ENCODE assay signal across 8 cellular contexts in genomic region chr7:114931656-114932011, GRCh38. TPM values are rescaled to one million over a fixed set of nuclear protein-coding genes. Genes with fewer than 3 reads are reported as not detected.
A peak's percentile ranks its signal among the peaks of the same experiment; 100 is the strongest.
DNase-seq lines count a peak whose midpoint lies in the region; ATAC-seq, FAIRE-seq and TF ChIP-seq lines count a peak whose summit lies in the region.

No MANE protein-coding gene starts in this region.

- ATAC-seq in GM19468 (IDR thresholded peaks at IDR 0.05; ENCODE audit: extremely low read depth, unreplicated experiment): peak; percentile 84
- peak; percentile 71 for ATAC-seq in HG03442 (IDR thresholded peaks at IDR 0.05; ENCODE audit: unreplicated experiment)
- ATAC-seq in K562: no peak
- no peak for ATAC-seq in aorta (ENCODE audit: low FRiP score)

- no peak for TF ChIP-seq EP300 in K562 (IDR thresholded peaks at IDR 0.05; ENCODE audit: low read length)

- TF ChIP-seq POLR2A in K562 (conservative IDR thresholded peaks at IDR 0.05): no peak

- H3K4me3 ChIP-seq in K562: no peak overlapping the region
- no peak overlapping the region for H3K4me3 ChIP-seq in aorta (ENCODE audit: low read length in 2 of 2)
- no peak overlapping the region for H3K4me3 ChIP-seq in hepatocyte

- H3K79me2 ChIP-seq in K562 (ENCODE audit: control insufficient read depth, insufficient read depth, low read length): no peaks in the 10 kb centered on the region
- peaks cover 46% of the 10 kb centered on the region for H3K79me2 ChIP-seq in hepatocyte

- in situ Hi-C loops in K562 (cut with MboI): no loop called here

- no peak overlapping the region for H3K27ac Mint-ChIP-seq in Calu3 (ENCODE audit: unreplicated experiment)

- H3K9me3 ChIP-seq in K562 (replicated peaks; ENCODE audit: control insufficient read depth, insufficient read depth, low read depth, low read length) (no peaks in the 10 kb centered on the region; the same call in 1 of the 2 replicates), aorta (ENCODE audit: control insufficient read depth, low read length) (no peaks in the 10 kb centered on the region), hepatocyte (ENCODE audit: low read depth) (no peaks in the 10 kb centered on the region)

- no peak for TF ChIP-seq RAD21 in K562 (CRISPR knock-in tag; conservative IDR thresholded peaks at IDR 0.05 in 1 of 2, IDR thresholded peaks at IDR 0.05 in 1 of 2)

- no peak overlapping the region for H2AFZ ChIP-seq in K562 (ENCODE audit: low read depth, low read length)
- no peak overlapping the region for H2AFZ ChIP-seq in hepatocyte

- no peaks in the 10 kb centered on the region for H3K4me1 ChIP-seq in K562 (replicated peaks in 1 of 2; ENCODE audit: control insufficient read depth in 2 of 2, insufficient read depth in 2 of 2, low read length in 2 of 2)
- peaks cover 4 to 6% of the 10 kb centered on the region in 2 donors for H3K4me1 ChIP-seq in aorta (ENCODE audit: control insufficient read depth in 1 of 2, insufficient read depth in 2 of 2, low read length in 2 of 2)
- no peaks in the 10 kb centered on the region for H3K4me1 ChIP-seq in hepatocyte (ENCODE audit: insufficient read depth)

- H3K9ac ChIP-seq in K562 (ENCODE audit: insufficient read depth in 1 of 2, low read depth in 2 of 2, low read length in 2 of 2): no peak overlapping the region

- H3K27me3 Mint-ChIP-seq in Calu3 (ENCODE audit: unreplicated experiment): no peaks in the 10 kb centered on the region

- H3K4me1 Mint-ChIP-seq in Calu3 (ENCODE audit: low read depth, unreplicated experiment): no peaks in the 10 kb centered on the region

- BruUV-seq in K562 (replicated peaks; lab: Mats Ljungman, UMichigan): no TSS peak
- BruUV-seq in Calu3 (replicated peaks; lab: Mats Ljungman, UMichigan): no TSS peak

- H3K27me3 ChIP-seq in K562 (ENCODE audit: control insufficient read depth in 2 of 2, insufficient read depth in 2 of 2, low read length in 2 of 2) (no peaks in the 10 kb centered on the region), aorta (ENCODE audit: control insufficient read depth in 1 of 2, insufficient read depth in 2 of 2, low read length in 1 of 2) (no peaks in the 10 kb centered on the region), hepatocyte (no peaks in the 10 kb centered on the region)

- no peak overlapping the region for H3K27ac ChIP-seq in K562 (ENCODE audit: extremely low read depth, low read depth, low read length)
- H3K27ac ChIP-seq in aorta (ENCODE audit: low read depth in 1 of 2, low read length in 2 of 2): no peak overlapping the region
- H3K27ac ChIP-seq in hepatocyte: no peak overlapping the region

- intact Hi-C loops in K562 (cut with micrococcal nuclease): no loop called here
- intact Hi-C loops in aorta (cut with DNase I): no loop called here
- intact Hi-C loops in Calu3 (cut with micrococcal nuclease; ENCODE audit: unreplicated experiment): no loop called here

- no peak for FAIRE-seq in K562 (lab: Jason Lieb, UNC)

- H3K4me3 Mint-ChIP-seq in Calu3 (ENCODE audit: low read depth, unreplicated experiment): no peak overlapping the region

- no peaks in the 10 kb centered on the region for H3K9me2 ChIP-seq in hepatocyte (replicated peaks; ENCODE audit: insufficient read depth)

- no peak overlapping the region for H3K4me2 ChIP-seq in K562 (ENCODE audit: insufficient read depth, low read length)
- no peak overlapping the region for H3K4me2 ChIP-seq in hepatocyte

- no peaks in the 10 kb centered on the region for H3K9me3 Mint-ChIP-seq in Calu3 (ENCODE audit: low read depth, unreplicated experiment)

- H3K9me1 ChIP-seq in K562 (ENCODE audit: control insufficient read depth, insufficient read depth, low read length): no peaks in the 10 kb centered on the region

- H3K36me3 ChIP-seq in K562 (ENCODE audit: control insufficient read depth, insufficient read depth, low read length) (no peaks in the 10 kb centered on the region), aorta (ENCODE audit: control insufficient read depth in 1 of 2, insufficient read depth in 2 of 2, low read length in 1 of 2) (no peaks in the 10 kb centered on the region), hepatocyte (replicated peaks; ENCODE audit: insufficient read depth, low read depth) (no peaks in the 10 kb centered on the region)

- DNase-seq in COLO829 (ENCODE audit: low spot score) (peak; percentile 40), K562 (ENCODE audit: extremely low read depth in 1 of 4, low spot score in 3 of 4) (no peak), SW 1271 (lab: John Stamatoyannopoulos, UW) (no peak), aorta (no peak), hepatocyte (ENCODE audit: low spot score) (no peak), Calu3 (no peak)

- CTCF ChIA-PET in K562 (lab: Yijun Ruan, JAX; ENCODE audit: low intra/inter-chr PET ratio) (no interaction called here), Calu3 (lab: Charles Lee) (no interaction called here)

- WGBS in K562 (ENCODE audit: insufficient coverage, low coverage, missing lambda C conversion rate): 0% methylated on average over 9 of the region's 9 CpGs
- WGBS in aorta, 2 donors: 95 to 96% methylated on average over 9 of the region's 9 CpGs
- 92% methylated on average over 9 of the region's 9 CpGs for WGBS in hepatocyte (ENCODE audit: low lambda C conversion rate, missing lambda C conversion rate)

- TF ChIP-seq CTCF in K562 (IDR thresholded peaks at IDR 0.05 in 2 of 3, conservative IDR thresholded peaks at IDR 0.05 in 1 of 3; ENCODE audit: insufficient read depth in 2 of 3, low read depth in 1 of 3, low read length in 3 of 3): no peak
- TF ChIP-seq CTCF in hepatocyte (IDR thresholded peaks at IDR 0.05; ENCODE audit: poor library complexity): no peak
- TF ChIP-seq CTCF in Calu3 (IDR thresholded peaks at IDR 0.05; ENCODE audit: unreplicated experiment): no peak

- H4K20me1 ChIP-seq in K562 (replicated peaks; ENCODE audit: control insufficient read depth, insufficient read depth, low read length) (no peaks in the 10 kb centered on the region), hepatocyte (ENCODE audit: insufficient read depth, poor library complexity, severe bottlenecking) (no peaks in the 10 kb centered on the region)

- no peaks in the 10 kb centered on the region for H3K36me3 Mint-ChIP-seq in Calu3 (ENCODE audit: insufficient read depth, unreplicated experiment)

- POLR2A ChIA-PET in K562 (lab: Yijun Ruan, JAX): no interaction called here

TF ChIP-seq in K562, 482 proteins besides CTCF, POLR2A, EP300 and RAD21:
- TF ChIP-seq NFIC (IDR thresholded peaks at IDR 0.05): peak; percentile 24; the same call in 1 of the 2 replicates
- TF ChIP-seq RBFOX2 (IDR thresholded peaks at IDR 0.05; ENCODE audit: low read depth, low read length): no peak
TF ChIP-seq in K562: peak in this region for 1.

RNA-seq across cellular contexts. Expression of gene MDFIC, which starts 9.7 kb away (rescaled TPM):
- not detected in 2 replicates for total RNA-seq in K562 (2011; cell fraction: chromatin; rRNA removed; ENCODE audit: low replicate concordance)
- not detected in 2 replicates for total RNA-seq in K562 (2011; cell fraction: nucleolus; rRNA removed)
- total RNA-seq in K562 (2011; cell fraction: nucleoplasm; rRNA removed): not detected in 2 replicates
- not detected in 2 replicates for total RNA-seq in K562 (2014; rRNA removed)
- not detected in 2 replicates for total RNA-seq in K562 (2014; rRNA removed; fragmentation: Illumina TruSeq; extraction: Trizol)
- not detected in 2 replicates for total RNA-seq in K562 (2015; rRNA removed; fragmentation: Illumina TruSeq; extraction: Trizol)
- total RNA-seq in K562 (2021): 0.13 and 0.27 TPM in 2 replicates
- not detected in 2 replicates for polyA plus RNA-seq in K562 (2011; rRNA removed)
- not detected in 2 replicates for polyA plus RNA-seq in K562 (2011; cell fraction: cytosol; rRNA removed)
- not detected in 2 replicates for polyA plus RNA-seq in K562 (2011; cell fraction: nucleus; rRNA removed)
- polyA plus RNA-seq in K562 (2012): 0.04 and 0.05 TPM in 2 replicates
- polyA plus RNA-seq in K562 (2014; fragmentation: Illumina TruSeq; extraction: Trizol): not detected in 2 replicates
- polyA plus RNA-seq in K562 (2014; fragmentation: Nextera tagmentation; extraction: Ambion mirVana): not detected
- 0.24 TPM in 1 of 2 replicates, not detected in the other for polyA plus RNA-seq in K562 (2014; rRNA removed)
- 0.28 TPM in 1 of 2 replicates, not detected in the other for polyA minus RNA-seq in K562 (2011; rRNA and poly(A)+ RNA removed)
- not detected in 2 replicates for polyA minus RNA-seq in K562 (2011; cell fraction: cytosol; rRNA and poly(A)+ RNA removed)
- not detected in 2 replicates for polyA minus RNA-seq in K562 (2011; cell fraction: nucleus; rRNA and poly(A)+ RNA removed)
- total RNA-seq in aorta: 10 to 100 TPM; 25.3 to 37.2 TPM
- polyA plus RNA-seq in aorta: 10 to 100 TPM; 11.1 to 11.3 TPM
- total RNA-seq in hepatocyte: 14.5 and 18.5 TPM in 2 replicates
- polyA plus RNA-seq in hepatocyte: 7.6 and 10.6 TPM in 2 replicates
- total RNA-seq in Calu3 (2022): 12.5 and 13.0 TPM in 2 replicates

Comparison
In these comparisons a context has a peak if more than half of its experiments do, and no peak if none do; other contexts are left out.
1. ATAC-seq: peak in GM19468 (single experiment) and HG03442 (single experiment); none in K562 (single experiment) and aorta (single experiment).